In the genomic region with DNA sequence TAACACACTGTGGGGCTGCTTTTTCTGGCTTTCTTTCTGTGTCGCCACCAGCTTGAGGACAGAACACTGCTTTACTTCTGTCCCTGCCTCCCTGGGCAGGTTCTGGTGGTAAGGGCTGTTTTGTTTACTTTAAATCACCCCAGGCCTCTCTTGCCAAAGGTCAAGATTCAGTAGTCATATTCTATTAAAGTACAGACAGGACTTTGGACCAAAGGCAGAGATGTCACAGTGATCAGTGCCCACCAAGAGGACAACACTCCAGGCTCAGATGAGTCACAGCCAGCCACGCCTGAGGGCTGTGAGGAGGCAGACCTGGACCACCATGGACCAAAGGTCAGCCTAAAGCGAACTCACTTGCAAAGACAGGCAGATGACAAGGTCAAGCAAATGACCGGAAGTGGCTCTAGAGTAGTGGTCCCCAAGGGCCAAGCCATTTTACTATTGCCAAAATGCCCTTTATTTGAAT, we compare ENCODE assay signal across 1 cellular context.
TF ChIP-seq lines count a peak whose summit lies in the region.

No MANE protein-coding gene starts in this region.

TF ChIP-seq in HepG2, 621 proteins besides CTCF, POLR2A, EP300 and RAD21 (continued from another document and continues in another):
- no peak for TF ChIP-seq ZNF142 (CRISPR knock-in tag; IDR thresholded peaks at IDR 0.05)
- TF ChIP-seq NKX3-1 (CRISPR knock-in tag; IDR thresholded peaks at IDR 0.05), result 0 out of 2 replicates have a peak, but pooled peaks have one; percentile 31
- TF ChIP-seq, protein P1, sequence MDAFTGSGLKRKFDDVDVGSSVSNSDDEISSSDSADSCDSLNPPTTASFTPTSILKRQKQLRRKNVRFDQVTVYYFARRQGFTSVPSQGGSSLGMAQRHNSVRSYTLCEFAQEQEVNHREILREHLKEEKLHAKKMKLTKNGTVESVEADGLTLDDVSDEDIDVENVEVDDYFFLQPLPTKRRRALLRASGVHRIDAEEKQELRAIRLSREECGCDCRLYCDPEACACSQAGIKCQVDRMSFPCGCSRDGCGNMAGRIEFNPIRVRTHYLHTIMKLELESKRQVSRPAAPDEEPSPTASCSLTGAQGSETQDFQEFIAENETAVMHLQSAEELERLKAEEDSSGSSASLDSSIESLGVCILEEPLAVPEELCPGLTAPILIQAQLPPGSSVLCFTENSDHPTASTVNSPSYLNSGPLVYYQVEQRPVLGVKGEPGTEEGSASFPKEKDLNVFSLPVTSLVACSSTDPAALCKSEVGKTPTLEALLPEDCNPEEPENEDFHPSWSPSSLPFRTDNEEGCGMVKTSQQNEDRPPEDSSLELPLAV (CRISPR knock-in tag; conservative IDR thresholded peaks at IDR 0.05; ENCODE audit: low read depth), result no peak
- TF ChIP-seq MTA3 (CRISPR knock-in tag; IDR thresholded peaks at IDR 0.05), result no peak
- peak; percentile 98 for TF ChIP-seq FOSL2 (CRISPR knock-in tag; IDR thresholded peaks at IDR 0.05)
- peak; percentile 84; the same call in 1 of the 2 replicates for TF ChIP-seq ZBTB7A (CRISPR knock-in tag; IDR thresholded peaks at IDR 0.05)
- peak; percentile 63 for TF ChIP-seq ELF1 (CRISPR knock-in tag; IDR thresholded peaks at IDR 0.05)
- TF ChIP-seq IKZF1 (IDR thresholded peaks at IDR 0.05), result no peak
- peak; percentile 65; the same call in 1 of the 2 replicates for TF ChIP-seq ZNF614 (CRISPR knock-in tag; IDR thresholded peaks at IDR 0.05; ENCODE audit: borderline replicate concordance)
- peak; percentile 91 for TF ChIP-seq HNF4G (IDR thresholded peaks at IDR 0.05; ENCODE audit: borderline replicate concordance, low read depth, low read length)
- TF ChIP-seq HNF4G (CRISPR knock-in tag; IDR thresholded peaks at IDR 0.05; ENCODE audit: borderline replicate concordance, low read depth), result peak; percentile 97
- TF ChIP-seq SCMH1 (CRISPR knock-in tag; IDR thresholded peaks at IDR 0.05; ENCODE audit: borderline replicate concordance), result no peak
- TF ChIP-seq, protein P2, sequence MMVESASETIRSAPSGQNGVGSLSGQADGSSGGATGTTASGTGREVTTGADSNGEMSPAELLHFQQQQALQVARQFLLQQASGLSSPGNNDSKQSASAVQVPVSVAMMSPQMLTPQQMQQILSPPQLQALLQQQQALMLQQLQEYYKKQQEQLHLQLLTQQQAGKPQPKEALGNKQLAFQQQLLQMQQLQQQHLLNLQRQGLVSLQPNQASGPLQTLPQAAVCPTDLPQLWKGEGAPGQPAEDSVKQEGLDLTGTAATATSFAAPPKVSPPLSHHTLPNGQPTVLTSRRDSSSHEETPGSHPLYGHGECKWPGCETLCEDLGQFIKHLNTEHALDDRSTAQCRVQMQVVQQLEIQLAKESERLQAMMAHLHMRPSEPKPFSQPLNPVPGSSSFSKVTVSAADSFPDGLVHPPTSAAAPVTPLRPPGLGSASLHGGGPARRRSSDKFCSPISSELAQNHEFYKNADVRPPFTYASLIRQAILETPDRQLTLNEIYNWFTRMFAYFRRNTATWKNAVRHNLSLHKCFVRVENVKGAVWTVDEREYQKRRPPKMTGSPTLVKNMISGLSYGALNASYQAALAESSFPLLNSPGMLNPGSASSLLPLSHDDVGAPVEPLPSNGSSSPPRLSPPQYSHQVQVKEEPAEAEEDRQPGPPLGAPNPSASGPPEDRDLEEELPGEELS (CRISPR knock-in tag; IDR thresholded peaks at IDR 0.05), result peak; percentile 73
- no peak for TF ChIP-seq ZNF431 (CRISPR knock-in tag; IDR thresholded peaks at IDR 0.05; ENCODE audit: borderline replicate concordance, low read depth)
- no peak for TF ChIP-seq U2AF2 (IDR thresholded peaks at IDR 0.05; ENCODE audit: low read depth, low read length)
- no peak for TF ChIP-seq REXO4 (CRISPR knock-in tag; IDR thresholded peaks at IDR 0.05; ENCODE audit: borderline replicate concordance)
- TF ChIP-seq ZNF251 (CRISPR knock-in tag; IDR thresholded peaks at IDR 0.05), result no peak
- peak; percentile 46 for TF ChIP-seq TCF7 (IDR thresholded peaks at IDR 0.05; ENCODE audit: low read depth)
- TF ChIP-seq ZMYM2 (CRISPR knock-in tag; IDR thresholded peaks at IDR 0.05), result peak; percentile 91
- no peak for TF ChIP-seq AFF4 (CRISPR knock-in tag; IDR thresholded peaks at IDR 0.05)
- TF ChIP-seq LCORL (IDR thresholded peaks at IDR 0.05), result no peak
- TF ChIP-seq LCORL (CRISPR knock-in tag; IDR thresholded peaks at IDR 0.05), result peak; percentile 67; the same call in 1 of the 2 replicates
- peak; percentile 99 for TF ChIP-seq SALL1 (CRISPR knock-in tag; IDR thresholded peaks at IDR 0.05)
- TF ChIP-seq, protein P3, sequence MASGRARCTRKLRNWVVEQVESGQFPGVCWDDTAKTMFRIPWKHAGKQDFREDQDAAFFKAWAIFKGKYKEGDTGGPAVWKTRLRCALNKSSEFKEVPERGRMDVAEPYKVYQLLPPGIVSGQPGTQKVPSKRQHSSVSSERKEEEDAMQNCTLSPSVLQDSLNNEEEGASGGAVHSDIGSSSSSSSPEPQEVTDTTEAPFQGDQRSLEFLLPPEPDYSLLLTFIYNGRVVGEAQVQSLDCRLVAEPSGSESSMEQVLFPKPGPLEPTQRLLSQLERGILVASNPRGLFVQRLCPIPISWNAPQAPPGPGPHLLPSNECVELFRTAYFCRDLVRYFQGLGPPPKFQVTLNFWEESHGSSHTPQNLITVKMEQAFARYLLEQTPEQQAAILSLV (CRISPR knock-in tag; IDR thresholded peaks at IDR 0.05; ENCODE audit: borderline replicate concordance), result peak; percentile 81
- TF ChIP-seq SRSF9 (IDR thresholded peaks at IDR 0.05; ENCODE audit: borderline replicate concordance, insufficient read depth, low read depth, low read length, poor library complexity, severe bottlenecking), result no peak
- TF ChIP-seq POLR2G (IDR thresholded peaks at IDR 0.05; ENCODE audit: low read depth, low read length), result no peak
- TF ChIP-seq, protein P4, sequence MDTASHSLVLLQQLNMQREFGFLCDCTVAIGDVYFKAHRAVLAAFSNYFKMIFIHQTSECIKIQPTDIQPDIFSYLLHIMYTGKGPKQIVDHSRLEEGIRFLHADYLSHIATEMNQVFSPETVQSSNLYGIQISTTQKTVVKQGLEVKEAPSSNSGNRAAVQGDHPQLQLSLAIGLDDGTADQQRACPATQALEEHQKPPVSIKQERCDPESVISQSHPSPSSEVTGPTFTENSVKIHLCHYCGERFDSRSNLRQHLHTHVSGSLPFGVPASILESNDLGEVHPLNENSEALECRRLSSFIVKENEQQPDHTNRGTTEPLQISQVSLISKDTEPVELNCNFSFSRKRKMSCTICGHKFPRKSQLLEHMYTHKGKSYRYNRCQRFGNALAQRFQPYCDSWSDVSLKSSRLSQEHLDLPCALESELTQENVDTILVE (CRISPR knock-in tag; IDR thresholded peaks at IDR 0.05), result no peak
- no peak for TF ChIP-seq ZNF768 (CRISPR knock-in tag; IDR thresholded peaks at IDR 0.05)
- no peak for TF ChIP-seq ZNF891 (CRISPR knock-in tag; IDR thresholded peaks at IDR 0.05)
- TF ChIP-seq, protein P5, sequence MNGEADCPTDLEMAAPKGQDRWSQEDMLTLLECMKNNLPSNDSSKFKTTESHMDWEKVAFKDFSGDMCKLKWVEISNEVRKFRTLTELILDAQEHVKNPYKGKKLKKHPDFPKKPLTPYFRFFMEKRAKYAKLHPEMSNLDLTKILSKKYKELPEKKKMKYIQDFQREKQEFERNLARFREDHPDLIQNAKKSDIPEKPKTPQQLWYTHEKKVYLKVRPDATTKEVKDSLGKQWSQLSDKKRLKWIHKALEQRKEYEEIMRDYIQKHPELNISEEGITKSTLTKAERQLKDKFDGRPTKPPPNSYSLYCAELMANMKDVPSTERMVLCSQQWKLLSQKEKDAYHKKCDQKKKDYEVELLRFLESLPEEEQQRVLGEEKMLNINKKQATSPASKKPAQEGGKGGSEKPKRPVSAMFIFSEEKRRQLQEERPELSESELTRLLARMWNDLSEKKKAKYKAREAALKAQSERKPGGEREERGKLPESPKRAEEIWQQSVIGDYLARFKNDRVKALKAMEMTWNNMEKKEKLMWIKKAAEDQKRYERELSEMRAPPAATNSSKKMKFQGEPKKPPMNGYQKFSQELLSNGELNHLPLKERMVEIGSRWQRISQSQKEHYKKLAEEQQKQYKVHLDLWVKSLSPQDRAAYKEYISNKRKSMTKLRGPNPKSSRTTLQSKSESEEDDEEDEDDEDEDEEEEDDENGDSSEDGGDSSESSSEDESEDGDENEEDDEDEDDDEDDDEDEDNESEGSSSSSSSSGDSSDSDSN (CRISPR knock-in tag; IDR thresholded peaks at IDR 0.05), result 0 out of 2 replicates have a peak, but pooled peaks have one; percentile 34
- TF ChIP-seq MTF1 (CRISPR knock-in tag; IDR thresholded peaks at IDR 0.05), result no peak
- TF ChIP-seq, protein P6, sequence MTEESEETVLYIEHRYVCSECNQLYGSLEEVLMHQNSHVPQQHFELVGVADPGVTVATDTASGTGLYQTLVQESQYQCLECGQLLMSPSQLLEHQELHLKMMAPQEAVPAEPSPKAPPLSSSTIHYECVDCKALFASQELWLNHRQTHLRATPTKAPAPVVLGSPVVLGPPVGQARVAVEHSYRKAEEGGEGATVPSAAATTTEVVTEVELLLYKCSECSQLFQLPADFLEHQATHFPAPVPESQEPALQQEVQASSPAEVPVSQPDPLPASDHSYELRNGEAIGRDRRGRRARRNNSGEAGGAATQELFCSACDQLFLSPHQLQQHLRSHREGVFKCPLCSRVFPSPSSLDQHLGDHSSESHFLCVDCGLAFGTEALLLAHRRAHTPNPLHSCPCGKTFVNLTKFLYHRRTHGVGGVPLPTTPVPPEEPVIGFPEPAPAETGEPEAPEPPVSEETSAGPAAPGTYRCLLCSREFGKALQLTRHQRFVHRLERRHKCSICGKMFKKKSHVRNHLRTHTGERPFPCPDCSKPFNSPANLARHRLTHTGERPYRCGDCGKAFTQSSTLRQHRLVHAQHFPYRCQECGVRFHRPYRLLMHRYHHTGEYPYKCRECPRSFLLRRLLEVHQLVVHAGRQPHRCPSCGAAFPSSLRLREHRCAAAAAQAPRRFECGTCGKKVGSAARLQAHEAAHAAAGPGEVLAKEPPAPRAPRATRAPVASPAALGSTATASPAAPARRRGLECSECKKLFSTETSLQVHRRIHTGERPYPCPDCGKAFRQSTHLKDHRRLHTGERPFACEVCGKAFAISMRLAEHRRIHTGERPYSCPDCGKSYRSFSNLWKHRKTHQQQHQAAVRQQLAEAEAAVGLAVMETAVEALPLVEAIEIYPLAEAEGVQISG (CRISPR knock-in tag; IDR thresholded peaks at IDR 0.05), result peak; percentile 73
- TF ChIP-seq ZNF275 (CRISPR knock-in tag; IDR thresholded peaks at IDR 0.05; ENCODE audit: borderline replicate concordance), result no peak
